33 cellular contexts compared by ENCODE assay signal in genomic region chr4:26945794-26946193, GRCh38.
"Had no signal": no experiment of that assay in that cellular context is flagged by ENCODE, and none has a peak within 500 bp of the region (broad histone marks: within the 10 kb centered on the region; RNA-seq: fewer than 3 reads in every experiment).

No MANE protein-coding gene starts in this region.

- H3K4me1 ChIP-seq: adrenal gland, breast epithelium had no signal

- FAIRE-seq: astrocyte, TTC549 had no signal

- DNase-seq: activated B cell treated with CpG ODN at 0.5 μM for 24 hours; activated CD4-positive, alpha-beta memory T cell treated with anti-CD3 and anti-CD28 coated beads for 36 hours; activated CD4-positive, alpha-beta T cell treated with anti-CD3 and anti-CD28 coated beads for 4 hours; activated CD4-positive, alpha-beta T cell treated with anti-CD3 and anti-CD28 coated beads, Interleukin-2, amount 10 ng/mL, durations not matched to agents 24 days and 14 days; activated CD4-positive, alpha-beta T cell treated with anti-CD3 and anti-CD28 coated beads, Interleukin-2, amount 50 U/mL, for 1 hour; activated CD4-positive, alpha-beta T cell treated with anti-CD3 and anti-CD28 coated beads, Interleukin-2, amount 50 U/mL, for 4 hours; activated CD4-positive, CD25-positive, alpha-beta regulatory T cell treated with anti-CD3 and anti-CD28 coated beads, Interleukin-2, amount 50 U/mL, for 72 hours; activated CD8-positive, alpha-beta memory T cell treated with anti-CD3 and anti-CD28 coated beads, Interleukin-2, amount 50 U/mL, for 4 hours; activated CD8-positive, alpha-beta T cell treated with anti-CD3 and anti-CD28 coated beads for 36 hours; activated effector memory CD4-positive, alpha-beta T cell treated with anti-CD3 and anti-CD28 coated beads, Interleukin-2, amount 50 U/mL, for 16 hours; activated gamma-delta T cell treated with Interleukin-2 at 50 U/mL for 16 hours; activated naive CD4-positive, alpha-beta T cell; activated naive CD4-positive, alpha-beta T cell treated with anti-CD3 and anti-CD28 coated beads for 36 hours; activated naive CD4-positive, alpha-beta T cell treated with anti-CD3 and anti-CD28 coated beads, Interleukin-2, amount 50 U/mL, for 16 hours; activated naive CD8-positive, alpha-beta T cell treated with anti-CD3 and anti-CD28 coated beads for 36 hours; activated T-cell treated with anti-CD3 and anti-CD28 coated beads for 4 hours; activated T-cell treated with anti-CD3 and anti-CD28 coated beads, Interleukin-2, amount 50 U/mL, for 1 hour; activated T-cell treated with anti-CD3 and anti-CD28 coated beads, Interleukin-2, amount 50 U/mL, for 4 hours; activated T-cell treated with anti-CD3 and anti-CD28 coated beads, Interleukin-2, amount 50 U/mL, for 72 hours; adrenal gland; amniotic stem cell; aorta; body of pancreas; brain microvascular endothelial cell; central memory CD4-positive, alpha-beta T cell; T-helper 2 cell; T-helper 9 cell had no signal

- H3K27me3 ChIP-seq: adrenal gland, body of pancreas, brain microvascular endothelial cell, breast epithelium had no signal

- H3K9me3 ChIP-seq: body of pancreas had no signal

- ATAC-seq: activated CD8-positive, alpha-beta T cell treated with anti-CD3 and anti-CD28 coated beads for 36 hours; activated naive CD4-positive, alpha-beta T cell treated with anti-CD3 and anti-CD28 coated beads, Interleukin-2, amount 50 U/mL, for 72 hours; activated T-cell treated with anti-CD3 and anti-CD28 coated beads, Interleukin-2, amount 50 U/mL, for 4 hours; activated T-cell treated with anti-CD3 and anti-CD28 coated beads, Interleukin-2, amount 50 U/mL, for 72 hours; activated T-helper 17 cell treated with anti-CD3 and anti-CD28 coated beads, Interleukin-2, amount 50 U/mL, for 72 hours; body of pancreas had no signal

- H3K4me3 ChIP-seq: adrenal gland, body of pancreas, breast epithelium had no signal

- H3K27ac ChIP-seq: adrenal gland, body of pancreas, brain microvascular endothelial cell, breast epithelium, VCaP had no signal

- H3K36me3 ChIP-seq: adrenal gland, brain microvascular endothelial cell, breast epithelium had no signal
